ENCODE assay signal across 2 cellular contexts in genomic region chr6:35247642-35248231, GRCh38.
TF ChIP-seq lines count a peak whose summit lies in the region.

No MANE protein-coding gene starts in this region.

TF ChIP-seq in SK-N-SH treated with all-trans-retinoic acid at 6 μM for 48 hours, 23 proteins besides CTCF, POLR2A, EP300 and RAD21 (continued from another document):
- TF ChIP-seq CREB5 (CRISPR knock-in tag; IDR thresholded peaks at IDR 0.05; ENCODE audit: low read depth) (no peak), BACH2 (CRISPR knock-in tag; IDR thresholded peaks at IDR 0.05; ENCODE audit: borderline replicate concordance) (no peak), TOX (CRISPR knock-in tag; IDR thresholded peaks at IDR 0.05; ENCODE audit: borderline replicate concordance) (no peak), ZFP30 (CRISPR knock-in tag; IDR thresholded peaks at IDR 0.05) (no peak), ZNF70 (CRISPR knock-in tag; IDR thresholded peaks at IDR 0.05) (no peak), ZFP3 (CRISPR knock-in tag; IDR thresholded peaks at IDR 0.05) (no peak), ZNF8 (CRISPR knock-in tag; IDR thresholded peaks at IDR 0.05) (no peak), TCF4 (CRISPR knock-in tag; IDR thresholded peaks at IDR 0.05; ENCODE audit: borderline replicate concordance) (no peak), ZNF565 (CRISPR knock-in tag; conservative IDR thresholded peaks at IDR 0.05; ENCODE audit: low read depth) (no peak), ESRRG (CRISPR knock-in tag; IDR thresholded peaks at IDR 0.05) (no peak), POU6F1 (CRISPR knock-in tag; IDR thresholded peaks at IDR 0.05; ENCODE audit: borderline replicate concordance, low read depth) (no peak)

TF ChIP-seq in K562, 482 proteins besides CTCF, POLR2A, EP300 and RAD21 (continued from another document and continues in another):
- no peak for TF ChIP-seq DLX4 (CRISPR knock-in tag; IDR thresholded peaks at IDR 0.05)
- 0 out of 2 replicates have a peak, but pooled peaks have one; percentile 33 for TF ChIP-seq THRB (CRISPR knock-in tag; conservative IDR thresholded peaks at IDR 0.05)
- no peak for TF ChIP-seq FOXA3 (CRISPR knock-in tag; conservative IDR thresholded peaks at IDR 0.05 in 1 of 2, IDR thresholded peaks at IDR 0.05 in 1 of 2)
- TF ChIP-seq CCAR2 (IDR thresholded peaks at IDR 0.05; ENCODE audit: low read depth, low read length), result no peak
- TF ChIP-seq ERF (CRISPR knock-in tag; IDR thresholded peaks at IDR 0.05), result no peak
- no peak for TF ChIP-seq NFATC3 (IDR thresholded peaks at IDR 0.05)
- no peak for TF ChIP-seq FOS (IDR thresholded peaks at IDR 0.05; ENCODE audit: extremely low read depth, insufficient read length)
- TF ChIP-seq SPI1 (IDR thresholded peaks at IDR 0.05; ENCODE audit: borderline replicate concordance, low read depth, low read length), result no peak
- TF ChIP-seq ZKSCAN8 (CRISPR knock-in tag; IDR thresholded peaks at IDR 0.05), result no peak
- TF ChIP-seq NCOA4 (IDR thresholded peaks at IDR 0.05; ENCODE audit: partially characterized antibody), result no peak
- TF ChIP-seq PML (IDR thresholded peaks at IDR 0.05; ENCODE audit: low read length), result peak; percentile 36; the same call in 1 of the 2 replicates
- TF ChIP-seq SMARCC2 (IDR thresholded peaks at IDR 0.05; ENCODE audit: low read depth), result 0 out of 2 replicates have a peak, but pooled peaks have one; percentile 56
- peak; percentile 38; the same call in 1 of the 2 replicates for TF ChIP-seq TCF3 (CRISPR knock-in tag; IDR thresholded peaks at IDR 0.05)
- TF ChIP-seq HDAC6 (IDR thresholded peaks at IDR 0.05; ENCODE audit: low read depth, low read length), result no peak
- no peak for TF ChIP-seq POU5F1 (IDR thresholded peaks at IDR 0.05; ENCODE audit: borderline replicate concordance, low read depth, low read length, partially characterized antibody)
- TF ChIP-seq DDX20 (tag; IDR thresholded peaks at IDR 0.05; ENCODE audit: low read depth), result no peak
- peak; percentile 52 for TF ChIP-seq CBFA2T3 (IDR thresholded peaks at IDR 0.05)
- TF ChIP-seq HDAC1 (IDR thresholded peaks at IDR 0.05), result peak in 1 of 2 experiments; percentile 12; a peak in 1 of 4 replicates
- no peak for TF ChIP-seq ZBTB17 (CRISPR knock-in tag; IDR thresholded peaks at IDR 0.05)
- TF ChIP-seq HNRNPL (IDR thresholded peaks at IDR 0.05; ENCODE audit: low read depth, low read length), result no peak
- TF ChIP-seq XRCC5 (IDR thresholded peaks at IDR 0.05; ENCODE audit: low read depth, low read length), result no peak
- no peak for TF ChIP-seq CREB5 (CRISPR knock-in tag; IDR thresholded peaks at IDR 0.05)
- no peak for TF ChIP-seq MAFG (tag; conservative IDR thresholded peaks at IDR 0.05)
- TF ChIP-seq ZNF407 (IDR thresholded peaks at IDR 0.05; ENCODE audit: low read depth), result no peak
- no peak for TF ChIP-seq BRD4 (IDR thresholded peaks at IDR 0.05)
- no peak for TF ChIP-seq ZNF764 (CRISPR knock-in tag; IDR thresholded peaks at IDR 0.05; ENCODE audit: low read depth)
- no peak for TF ChIP-seq HDGF (IDR thresholded peaks at IDR 0.05)
- TF ChIP-seq HSF4 (CRISPR knock-in tag; IDR thresholded peaks at IDR 0.05; ENCODE audit: borderline replicate concordance), result no peak
- no peak for TF ChIP-seq ZNF512 (tag; IDR thresholded peaks at IDR 0.05)
- TF ChIP-seq DNMT1 (IDR thresholded peaks at IDR 0.05), result no peak
- no peak for TF ChIP-seq ATF7 (IDR thresholded peaks at IDR 0.05)
- no peak for TF ChIP-seq ZMIZ1 (IDR thresholded peaks at IDR 0.05; ENCODE audit: low read depth in 2 of 2, low read length in 2 of 2)
- TF ChIP-seq RBM34 (IDR thresholded peaks at IDR 0.05; ENCODE audit: borderline replicate concordance, insufficient read depth, low read length), result no peak
- TF ChIP-seq ZNF212 (CRISPR knock-in tag; IDR thresholded peaks at IDR 0.05), result no peak
- no peak for TF ChIP-seq ARID4B (CRISPR knock-in tag; IDR thresholded peaks at IDR 0.05)
- no peak for TF ChIP-seq ESRRA (IDR thresholded peaks at IDR 0.05; ENCODE audit: borderline replicate concordance, low read depth)
- TF ChIP-seq SMARCA4 (IDR thresholded peaks at IDR 0.05), result peak; percentile 79
- no peak for TF ChIP-seq RBM14 (IDR thresholded peaks at IDR 0.05; ENCODE audit: borderline replicate concordance, insufficient read depth, low read depth, low read length)
- TF ChIP-seq NELFE (IDR thresholded peaks at IDR 0.05; ENCODE audit: insufficient read depth, insufficient read length), result no peak
